ENCODE assay signal across 8 cellular contexts in genomic region chr19:4791183-4792018, GRCh38. TPM values are rescaled to one million over a fixed set of nuclear protein-coding genes. Genes with fewer than 3 reads are reported as not detected.
A peak's percentile ranks its signal among the peaks of the same experiment; 100 is the strongest.
DNase-seq lines count a peak whose midpoint lies in the region; ATAC-seq and TF ChIP-seq lines count a peak whose summit lies in the region.

A gene with protein sequence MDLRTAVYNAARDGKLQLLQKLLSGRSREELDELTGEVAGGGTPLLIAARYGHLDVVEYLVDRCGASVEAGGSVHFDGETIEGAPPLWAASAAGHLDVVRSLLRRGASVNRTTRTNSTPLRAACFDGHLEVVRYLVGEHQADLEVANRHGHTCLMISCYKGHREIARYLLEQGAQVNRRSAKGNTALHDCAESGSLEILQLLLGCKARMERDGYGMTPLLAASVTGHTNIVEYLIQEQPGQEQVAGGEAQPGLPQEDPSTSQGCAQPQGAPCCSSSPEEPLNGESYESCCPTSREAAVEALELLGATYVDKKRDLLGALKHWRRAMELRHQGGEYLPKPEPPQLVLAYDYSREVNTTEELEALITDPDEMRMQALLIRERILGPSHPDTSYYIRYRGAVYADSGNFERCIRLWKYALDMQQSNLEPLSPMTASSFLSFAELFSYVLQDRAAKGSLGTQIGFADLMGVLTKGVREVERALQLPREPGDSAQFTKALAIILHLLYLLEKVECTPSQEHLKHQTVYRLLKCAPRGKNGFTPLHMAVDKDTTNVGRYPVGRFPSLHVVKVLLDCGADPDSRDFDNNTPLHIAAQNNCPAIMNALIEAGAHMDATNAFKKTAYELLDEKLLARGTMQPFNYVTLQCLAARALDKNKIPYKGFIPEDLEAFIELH (plus strand): TSS chr19:4791734. CDS start chr19:4791855, 121 bp downstream.

- peak; percentile 95 for ATAC-seq in HG02610 (IDR thresholded peaks at IDR 0.05; ENCODE audit: unreplicated experiment)
- peak; percentile 99 for ATAC-seq in SK-N-SH treated with all-trans-retinoic acid at 6 μM for 48 hours

- DNase-seq in NCI-H1092 (lab: John Stamatoyannopoulos, UW) = peak; percentile 100
- DNase-seq in globus pallidus (ENCODE audit: low spot score) = peak; percentile 100
- peak; percentile 98 to 100 (median 100) for DNase-seq in nucleus accumbens (lab: John Stamatoyannopoulos, UW)

- peak within 1 kb of the TSS; percentile 92 for H3K4me3 Mint-ChIP-seq in activated naive CD4-positive, alpha-beta T cell treated with anti-CD3 and anti-CD28 coated beads, Interleukin-2, amount 50 U/mL, for 24 hours

- H3K27ac Mint-ChIP-seq in activated naive CD4-positive, alpha-beta T cell treated with anti-CD3 and anti-CD28 coated beads, Interleukin-2, amount 50 U/mL, for 24 hours = peak within 1 kb of the TSS; percentile 89

- no peaks in the 10 kb centered on the region for H3K9me3 Mint-ChIP-seq in activated naive CD4-positive, alpha-beta T cell treated with anti-CD3 and anti-CD28 coated beads, Interleukin-2, amount 50 U/mL, for 24 hours

- H3K27me3 Mint-ChIP-seq in activated naive CD4-positive, alpha-beta T cell treated with anti-CD3 and anti-CD28 coated beads, Interleukin-2, amount 50 U/mL, for 24 hours = no peaks in the 10 kb centered on the region

- peak; percentile 70 for TF ChIP-seq POLR2A in GM10847 (IDR thresholded peaks at IDR 0.05; ENCODE audit: extremely low read depth, insufficient read length)

- peaks cover 1% of the 10 kb centered on the region for H3K36me3 Mint-ChIP-seq in activated naive CD4-positive, alpha-beta T cell treated with anti-CD3 and anti-CD28 coated beads, Interleukin-2, amount 50 U/mL, for 24 hours

- H3K27ac ChIP-seq in temporal lobe (ENCODE audit: low read depth, low read length) = peak within 1 kb of the TSS; percentile 69

- H3K4me1 Mint-ChIP-seq in activated naive CD4-positive, alpha-beta T cell treated with anti-CD3 and anti-CD28 coated beads, Interleukin-2, amount 50 U/mL, for 24 hours = peaks cover 28% of the 10 kb centered on the region

TF ChIP-seq in SK-N-SH treated with all-trans-retinoic acid at 6 μM for 48 hours, 23 proteins besides CTCF, POLR2A, EP300 and RAD21 (continues in another document):
- TF ChIP-seq GLIS3 (CRISPR knock-in tag; IDR thresholded peaks at IDR 0.05) (no peak), ZFP30 (CRISPR knock-in tag; IDR thresholded peaks at IDR 0.05) (0 out of 2 replicates have a peak, but pooled peaks have one; percentile 11), ESRRG (CRISPR knock-in tag; IDR thresholded peaks at IDR 0.05) (no peak), TCF4 (CRISPR knock-in tag; IDR thresholded peaks at IDR 0.05; ENCODE audit: borderline replicate concordance) (no peak), ARNTL (CRISPR knock-in tag; IDR thresholded peaks at IDR 0.05; ENCODE audit: borderline replicate concordance, low read depth) (no peak), TOX (CRISPR knock-in tag; IDR thresholded peaks at IDR 0.05; ENCODE audit: borderline replicate concordance) (no peak), ZFP3 (CRISPR knock-in tag; IDR thresholded peaks at IDR 0.05) (peak; percentile 91), OSR1 (CRISPR knock-in tag; IDR thresholded peaks at IDR 0.05) (no peak), PPARA (CRISPR knock-in tag; IDR thresholded peaks at IDR 0.05; ENCODE audit: borderline replicate concordance) (0 out of 2 replicates have a peak, but pooled peaks have one; percentile 68), CSDC2 (CRISPR knock-in tag; IDR thresholded peaks at IDR 0.05) (peak; percentile 97), BACH2 (CRISPR knock-in tag; IDR thresholded peaks at IDR 0.05; ENCODE audit: borderline replicate concordance) (peak; percentile 79; the same call in 1 of the 2 replicates), ZNF70 (CRISPR knock-in tag; IDR thresholded peaks at IDR 0.05) (no peak), ZC3H10 (CRISPR knock-in tag; IDR thresholded peaks at IDR 0.05) (no peak), CSRNP3 (CRISPR knock-in tag; IDR thresholded peaks at IDR 0.05) (no peak), ZNF8 (CRISPR knock-in tag; IDR thresholded peaks at IDR 0.05) (peak; percentile 34; the same call in 1 of the 2 replicates), ISL1 (CRISPR knock-in tag; IDR thresholded peaks at IDR 0.05) (no peak), PATZ1 (CRISPR knock-in tag; IDR thresholded peaks at IDR 0.05; ENCODE audit: borderline replicate concordance) (no peak), POU6F1 (CRISPR knock-in tag; IDR thresholded peaks at IDR 0.05; ENCODE audit: borderline replicate concordance, low read depth) (no peak), RARB (CRISPR knock-in tag; IDR thresholded peaks at IDR 0.05) (no peak), ZNF565 (CRISPR knock-in tag; conservative IDR thresholded peaks at IDR 0.05; ENCODE audit: low read depth) (peak; percentile 81; the same call in 1 of the 2 replicates)
- TF ChIP-seq, protein P1, sequence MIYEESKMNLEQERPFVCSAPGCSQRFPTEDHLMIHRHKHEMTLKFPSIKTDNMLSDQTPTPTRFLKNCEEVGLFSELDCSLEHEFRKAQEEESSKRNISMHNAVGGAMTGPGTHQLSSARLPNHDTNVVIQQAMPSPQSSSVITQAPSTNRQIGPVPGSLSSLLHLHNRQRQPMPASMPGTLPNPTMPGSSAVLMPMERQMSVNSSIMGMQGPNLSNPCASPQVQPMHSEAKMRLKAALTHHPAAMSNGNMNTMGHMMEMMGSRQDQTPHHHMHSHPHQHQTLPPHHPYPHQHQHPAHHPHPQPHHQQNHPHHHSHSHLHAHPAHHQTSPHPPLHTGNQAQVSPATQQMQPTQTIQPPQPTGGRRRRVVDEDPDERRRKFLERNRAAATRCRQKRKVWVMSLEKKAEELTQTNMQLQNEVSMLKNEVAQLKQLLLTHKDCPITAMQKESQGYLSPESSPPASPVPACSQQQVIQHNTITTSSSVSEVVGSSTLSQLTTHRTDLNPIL (CRISPR knock-in tag; IDR thresholded peaks at IDR 0.05; ENCODE audit: low read depth) = peak; percentile 19; the same call in 1 of the 2 replicates

RNA-seq across cellular contexts. Expression of the gene that starts here (rescaled TPM):
- total RNA-seq in temporal lobe = 13.3 TPM

Comparison
In these comparisons a context has a peak if more than half of its experiments do, and no peak if none do; other contexts are left out.
1. Peak in every context shown above with its lines: DNase-seq, ATAC-seq and H3K27ac ChIP-seq.